In the genomic region with DNA sequence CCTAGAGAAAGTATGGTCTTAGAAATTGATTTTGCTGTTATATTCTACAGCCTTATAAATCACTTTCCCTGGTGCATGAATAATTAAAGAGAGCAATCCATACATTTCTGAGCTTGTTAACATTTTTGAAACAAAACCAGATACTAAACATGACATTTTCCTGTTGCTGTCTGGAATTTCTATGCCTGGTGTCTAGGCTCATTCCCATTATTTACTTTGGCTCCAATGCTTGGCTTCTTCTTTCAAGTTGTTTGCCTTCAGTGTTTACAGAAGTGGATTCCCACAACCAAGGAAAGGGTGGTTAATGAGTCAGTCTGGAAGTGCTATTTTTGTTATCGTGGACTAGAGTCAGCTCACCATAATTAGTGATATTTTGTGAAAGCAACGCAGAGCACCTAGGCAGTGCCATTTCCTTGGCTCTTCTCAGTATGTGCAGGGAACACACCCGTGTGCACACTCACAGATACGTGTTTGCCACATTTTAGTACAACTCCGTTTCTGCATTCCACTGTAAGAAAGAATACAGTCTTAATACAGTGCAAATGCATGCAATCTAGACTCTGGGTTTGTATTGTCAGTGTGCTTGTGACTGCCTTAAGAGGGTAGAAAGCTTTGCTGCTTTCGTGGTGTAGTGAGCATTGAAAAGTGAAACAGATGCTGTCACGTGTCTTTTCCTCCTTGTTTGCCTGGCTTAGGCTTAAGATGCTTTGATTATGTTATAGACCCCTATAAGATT, we compare ENCODE assay signal across 1 cellular context.
TF ChIP-seq lines count a peak whose summit lies in the region.

No MANE protein-coding gene starts in this region.

TF ChIP-seq in HepG2, 621 proteins besides CTCF, POLR2A, EP300 and RAD21 (continued from another document and continues in another):
- TF ChIP-seq, protein P1, sequence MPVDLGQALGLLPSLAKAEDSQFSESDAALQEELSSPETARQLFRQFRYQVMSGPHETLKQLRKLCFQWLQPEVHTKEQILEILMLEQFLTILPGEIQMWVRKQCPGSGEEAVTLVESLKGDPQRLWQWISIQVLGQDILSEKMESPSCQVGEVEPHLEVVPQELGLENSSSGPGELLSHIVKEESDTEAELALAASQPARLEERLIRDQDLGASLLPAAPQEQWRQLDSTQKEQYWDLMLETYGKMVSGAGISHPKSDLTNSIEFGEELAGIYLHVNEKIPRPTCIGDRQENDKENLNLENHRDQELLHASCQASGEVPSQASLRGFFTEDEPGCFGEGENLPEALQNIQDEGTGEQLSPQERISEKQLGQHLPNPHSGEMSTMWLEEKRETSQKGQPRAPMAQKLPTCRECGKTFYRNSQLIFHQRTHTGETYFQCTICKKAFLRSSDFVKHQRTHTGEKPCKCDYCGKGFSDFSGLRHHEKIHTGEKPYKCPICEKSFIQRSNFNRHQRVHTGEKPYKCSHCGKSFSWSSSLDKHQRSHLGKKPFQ (CRISPR knock-in tag; IDR thresholded peaks at IDR 0.05; ENCODE audit: insufficient replicate concordance), result peak; percentile 65
- TF ChIP-seq HDAC2 (CRISPR knock-in tag; IDR thresholded peaks at IDR 0.05) (no peak), ZNF598 (CRISPR knock-in tag; IDR thresholded peaks at IDR 0.05; ENCODE audit: borderline replicate concordance) (no peak), MATR3 (CRISPR knock-in tag; IDR thresholded peaks at IDR 0.05) (no peak), KLF16 (CRISPR knock-in tag; IDR thresholded peaks at IDR 0.05) (0 out of 4 replicates have a peak, but pooled peaks of 1 of the 2 experiments have one; percentile 32), SMARCE1 (IDR thresholded peaks at IDR 0.05; ENCODE audit: borderline replicate concordance) (no peak), TCF7 (IDR thresholded peaks at IDR 0.05; ENCODE audit: low read depth) (peak; percentile 83), KDM5A (IDR thresholded peaks at IDR 0.05; ENCODE audit: borderline replicate concordance, low read length) (no peak), KLF15 (CRISPR knock-in tag; IDR thresholded peaks at IDR 0.05; ENCODE audit: borderline replicate concordance) (no peak), BORCS8-MEF2B (CRISPR knock-in tag; IDR thresholded peaks at IDR 0.05) (no peak), PAX8 (CRISPR knock-in tag; IDR thresholded peaks at IDR 0.05; ENCODE audit: borderline replicate concordance) (no peak), RCOR2 (CRISPR knock-in tag; IDR thresholded peaks at IDR 0.05) (no peak), ZBTB1 (CRISPR knock-in tag; IDR thresholded peaks at IDR 0.05; ENCODE audit: borderline replicate concordance) (no peak), KLF12 (CRISPR knock-in tag; IDR thresholded peaks at IDR 0.05; ENCODE audit: borderline replicate concordance) (no peak), FOXK2 (IDR thresholded peaks at IDR 0.05) (no peak), ZNF205 (CRISPR knock-in tag; IDR thresholded peaks at IDR 0.05) (no peak), TOPORS (CRISPR knock-in tag; IDR thresholded peaks at IDR 0.05) (no peak), ZNF557 (CRISPR knock-in tag; IDR thresholded peaks at IDR 0.05) (no peak), PHF21A (CRISPR knock-in tag; IDR thresholded peaks at IDR 0.05) (no peak), ZSCAN21 (CRISPR knock-in tag; IDR thresholded peaks at IDR 0.05; ENCODE audit: borderline replicate concordance) (no peak), RFX1 (IDR thresholded peaks at IDR 0.05) (no peak), ARHGAP35 (CRISPR knock-in tag; IDR thresholded peaks at IDR 0.05; ENCODE audit: borderline replicate concordance) (no peak), NFIC (IDR thresholded peaks at IDR 0.05; ENCODE audit: low read length) (peak; percentile 73; the same call in 1 of the 2 replicates), ZNF333 (CRISPR knock-in tag; IDR thresholded peaks at IDR 0.05; ENCODE audit: borderline replicate concordance) (no peak), MBD4 (IDR thresholded peaks at IDR 0.05; ENCODE audit: borderline replicate concordance, low read length) (peak; percentile 75; the same call in 1 of the 2 replicates), ZNF431 (CRISPR knock-in tag; IDR thresholded peaks at IDR 0.05; ENCODE audit: borderline replicate concordance, low read depth) (no peak), HMG20A (CRISPR knock-in tag; IDR thresholded peaks at IDR 0.05; ENCODE audit: borderline replicate concordance) (peak; percentile 87), HMG20B (CRISPR knock-in tag; conservative IDR thresholded peaks at IDR 0.05) (no peak), MAFF (IDR thresholded peaks at IDR 0.05; ENCODE audit: low read depth, low read length) (no peak), ZNF737 (CRISPR knock-in tag; IDR thresholded peaks at IDR 0.05; ENCODE audit: borderline replicate concordance) (no peak), ZNF777 (CRISPR knock-in tag; IDR thresholded peaks at IDR 0.05) (no peak), CENPX (CRISPR knock-in tag; IDR thresholded peaks at IDR 0.05) (no peak), ARNT2 (CRISPR knock-in tag; IDR thresholded peaks at IDR 0.05; ENCODE audit: low read depth) (no peak)
- TF ChIP-seq, protein P2, sequence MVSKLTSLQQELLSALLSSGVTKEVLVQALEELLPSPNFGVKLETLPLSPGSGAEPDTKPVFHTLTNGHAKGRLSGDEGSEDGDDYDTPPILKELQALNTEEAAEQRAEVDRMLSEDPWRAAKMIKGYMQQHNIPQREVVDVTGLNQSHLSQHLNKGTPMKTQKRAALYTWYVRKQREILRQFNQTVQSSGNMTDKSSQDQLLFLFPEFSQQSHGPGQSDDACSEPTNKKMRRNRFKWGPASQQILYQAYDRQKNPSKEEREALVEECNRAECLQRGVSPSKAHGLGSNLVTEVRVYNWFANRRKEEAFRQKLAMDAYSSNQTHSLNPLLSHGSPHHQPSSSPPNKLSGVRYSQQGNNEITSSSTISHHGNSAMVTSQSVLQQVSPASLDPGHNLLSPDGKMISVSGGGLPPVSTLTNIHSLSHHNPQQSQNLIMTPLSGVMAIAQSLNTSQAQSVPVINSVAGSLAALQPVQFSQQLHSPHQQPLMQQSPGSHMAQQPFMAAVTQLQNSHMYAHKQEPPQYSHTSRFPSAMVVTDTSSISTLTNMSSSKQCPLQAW (CRISPR knock-in tag; IDR thresholded peaks at IDR 0.05), result no peak
- TF ChIP-seq, protein P3, sequence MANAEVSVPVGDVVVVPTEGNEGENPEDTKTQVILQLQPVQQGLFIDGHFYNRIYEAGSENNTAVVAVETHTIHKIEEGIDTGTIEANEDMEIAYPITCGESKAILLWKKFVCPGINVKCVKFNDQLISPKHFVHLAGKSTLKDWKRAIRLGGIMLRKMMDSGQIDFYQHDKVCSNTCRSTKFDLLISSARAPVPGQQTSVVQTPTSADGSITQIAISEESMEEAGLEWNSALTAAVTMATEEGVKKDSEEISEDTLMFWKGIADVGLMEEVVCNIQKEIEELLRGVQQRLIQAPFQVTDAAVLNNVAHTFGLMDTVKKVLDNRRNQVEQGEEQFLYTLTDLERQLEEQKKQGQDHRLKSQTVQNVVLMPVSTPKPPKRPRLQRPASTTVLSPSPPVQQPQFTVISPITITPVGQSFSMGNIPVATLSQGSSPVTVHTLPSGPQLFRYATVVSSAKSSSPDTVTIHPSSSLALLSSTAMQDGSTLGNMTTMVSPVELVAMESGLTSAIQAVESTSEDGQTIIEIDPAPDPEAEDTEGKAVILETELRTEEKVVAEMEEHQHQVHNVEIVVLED (CRISPR knock-in tag; IDR thresholded peaks at IDR 0.05; ENCODE audit: borderline replicate concordance), result no peak
- TF ChIP-seq, protein P4, sequence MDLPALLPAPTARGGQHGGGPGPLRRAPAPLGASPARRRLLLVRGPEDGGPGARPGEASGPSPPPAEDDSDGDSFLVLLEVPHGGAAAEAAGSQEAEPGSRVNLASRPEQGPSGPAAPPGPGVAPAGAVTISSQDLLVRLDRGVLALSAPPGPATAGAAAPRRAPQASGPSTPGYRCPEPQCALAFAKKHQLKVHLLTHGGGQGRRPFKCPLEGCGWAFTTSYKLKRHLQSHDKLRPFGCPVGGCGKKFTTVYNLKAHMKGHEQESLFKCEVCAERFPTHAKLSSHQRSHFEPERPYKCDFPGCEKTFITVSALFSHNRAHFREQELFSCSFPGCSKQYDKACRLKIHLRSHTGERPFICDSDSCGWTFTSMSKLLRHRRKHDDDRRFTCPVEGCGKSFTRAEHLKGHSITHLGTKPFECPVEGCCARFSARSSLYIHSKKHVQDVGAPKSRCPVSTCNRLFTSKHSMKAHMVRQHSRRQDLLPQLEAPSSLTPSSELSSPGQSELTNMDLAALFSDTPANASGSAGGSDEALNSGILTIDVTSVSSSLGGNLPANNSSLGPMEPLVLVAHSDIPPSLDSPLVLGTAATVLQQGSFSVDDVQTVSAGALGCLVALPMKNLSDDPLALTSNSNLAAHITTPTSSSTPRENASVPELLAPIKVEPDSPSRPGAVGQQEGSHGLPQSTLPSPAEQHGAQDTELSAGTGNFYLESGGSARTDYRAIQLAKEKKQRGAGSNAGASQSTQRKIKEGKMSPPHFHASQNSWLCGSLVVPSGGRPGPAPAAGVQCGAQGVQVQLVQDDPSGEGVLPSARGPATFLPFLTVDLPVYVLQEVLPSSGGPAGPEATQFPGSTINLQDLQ (CRISPR knock-in tag; IDR thresholded peaks at IDR 0.05), result no peak
- TF ChIP-seq, protein P5, sequence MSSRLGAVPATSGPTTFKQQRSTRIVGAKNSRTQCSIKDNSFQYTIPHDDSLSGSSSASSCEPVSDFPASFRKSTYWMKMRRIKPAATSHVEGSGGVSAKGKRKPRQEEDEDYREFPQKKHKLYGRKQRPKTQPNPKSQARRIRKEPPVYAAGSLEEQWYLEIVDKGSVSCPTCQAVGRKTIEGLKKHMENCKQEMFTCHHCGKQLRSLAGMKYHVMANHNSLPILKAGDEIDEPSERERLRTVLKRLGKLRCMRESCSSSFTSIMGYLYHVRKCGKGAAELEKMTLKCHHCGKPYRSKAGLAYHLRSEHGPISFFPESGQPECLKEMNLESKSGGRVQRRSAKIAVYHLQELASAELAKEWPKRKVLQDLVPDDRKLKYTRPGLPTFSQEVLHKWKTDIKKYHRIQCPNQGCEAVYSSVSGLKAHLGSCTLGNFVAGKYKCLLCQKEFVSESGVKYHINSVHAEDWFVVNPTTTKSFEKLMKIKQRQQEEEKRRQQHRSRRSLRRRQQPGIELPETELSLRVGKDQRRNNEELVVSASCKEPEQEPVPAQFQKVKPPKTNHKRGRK (CRISPR knock-in tag; IDR thresholded peaks at IDR 0.05), result no peak
- TF ChIP-seq, protein P6, sequence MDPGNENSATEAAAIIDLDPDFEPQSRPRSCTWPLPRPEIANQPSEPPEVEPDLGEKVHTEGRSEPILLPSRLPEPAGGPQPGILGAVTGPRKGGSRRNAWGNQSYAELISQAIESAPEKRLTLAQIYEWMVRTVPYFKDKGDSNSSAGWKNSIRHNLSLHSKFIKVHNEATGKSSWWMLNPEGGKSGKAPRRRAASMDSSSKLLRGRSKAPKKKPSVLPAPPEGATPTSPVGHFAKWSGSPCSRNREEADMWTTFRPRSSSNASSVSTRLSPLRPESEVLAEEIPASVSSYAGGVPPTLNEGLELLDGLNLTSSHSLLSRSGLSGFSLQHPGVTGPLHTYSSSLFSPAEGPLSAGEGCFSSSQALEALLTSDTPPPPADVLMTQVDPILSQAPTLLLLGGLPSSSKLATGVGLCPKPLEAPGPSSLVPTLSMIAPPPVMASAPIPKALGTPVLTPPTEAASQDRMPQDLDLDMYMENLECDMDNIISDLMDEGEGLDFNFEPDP (CRISPR knock-in tag; conservative IDR thresholded peaks at IDR 0.05), result no peak
- TF ChIP-seq, protein P7, sequence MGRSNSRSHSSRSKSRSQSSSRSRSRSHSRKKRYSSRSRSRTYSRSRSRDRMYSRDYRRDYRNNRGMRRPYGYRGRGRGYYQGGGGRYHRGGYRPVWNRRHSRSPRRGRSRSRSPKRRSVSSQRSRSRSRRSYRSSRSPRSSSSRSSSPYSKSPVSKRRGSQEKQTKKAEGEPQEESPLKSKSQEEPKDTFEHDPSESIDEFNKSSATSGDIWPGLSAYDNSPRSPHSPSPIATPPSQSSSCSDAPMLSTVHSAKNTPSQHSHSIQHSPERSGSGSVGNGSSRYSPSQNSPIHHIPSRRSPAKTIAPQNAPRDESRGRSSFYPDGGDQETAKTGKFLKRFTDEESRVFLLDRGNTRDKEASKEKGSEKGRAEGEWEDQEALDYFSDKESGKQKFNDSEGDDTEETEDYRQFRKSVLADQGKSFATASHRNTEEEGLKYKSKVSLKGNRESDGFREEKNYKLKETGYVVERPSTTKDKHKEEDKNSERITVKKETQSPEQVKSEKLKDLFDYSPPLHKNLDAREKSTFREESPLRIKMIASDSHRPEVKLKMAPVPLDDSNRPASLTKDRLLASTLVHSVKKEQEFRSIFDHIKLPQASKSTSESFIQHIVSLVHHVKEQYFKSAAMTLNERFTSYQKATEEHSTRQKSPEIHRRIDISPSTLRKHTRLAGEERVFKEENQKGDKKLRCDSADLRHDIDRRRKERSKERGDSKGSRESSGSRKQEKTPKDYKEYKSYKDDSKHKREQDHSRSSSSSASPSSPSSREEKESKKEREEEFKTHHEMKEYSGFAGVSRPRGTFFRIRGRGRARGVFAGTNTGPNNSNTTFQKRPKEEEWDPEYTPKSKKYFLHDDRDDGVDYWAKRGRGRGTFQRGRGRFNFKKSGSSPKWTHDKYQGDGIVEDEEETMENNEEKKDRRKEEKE (IDR thresholded peaks at IDR 0.05), result no peak
- TF ChIP-seq, protein P8, sequence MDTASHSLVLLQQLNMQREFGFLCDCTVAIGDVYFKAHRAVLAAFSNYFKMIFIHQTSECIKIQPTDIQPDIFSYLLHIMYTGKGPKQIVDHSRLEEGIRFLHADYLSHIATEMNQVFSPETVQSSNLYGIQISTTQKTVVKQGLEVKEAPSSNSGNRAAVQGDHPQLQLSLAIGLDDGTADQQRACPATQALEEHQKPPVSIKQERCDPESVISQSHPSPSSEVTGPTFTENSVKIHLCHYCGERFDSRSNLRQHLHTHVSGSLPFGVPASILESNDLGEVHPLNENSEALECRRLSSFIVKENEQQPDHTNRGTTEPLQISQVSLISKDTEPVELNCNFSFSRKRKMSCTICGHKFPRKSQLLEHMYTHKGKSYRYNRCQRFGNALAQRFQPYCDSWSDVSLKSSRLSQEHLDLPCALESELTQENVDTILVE (CRISPR knock-in tag; IDR thresholded peaks at IDR 0.05), result no peak
- TF ChIP-seq, protein P9, sequence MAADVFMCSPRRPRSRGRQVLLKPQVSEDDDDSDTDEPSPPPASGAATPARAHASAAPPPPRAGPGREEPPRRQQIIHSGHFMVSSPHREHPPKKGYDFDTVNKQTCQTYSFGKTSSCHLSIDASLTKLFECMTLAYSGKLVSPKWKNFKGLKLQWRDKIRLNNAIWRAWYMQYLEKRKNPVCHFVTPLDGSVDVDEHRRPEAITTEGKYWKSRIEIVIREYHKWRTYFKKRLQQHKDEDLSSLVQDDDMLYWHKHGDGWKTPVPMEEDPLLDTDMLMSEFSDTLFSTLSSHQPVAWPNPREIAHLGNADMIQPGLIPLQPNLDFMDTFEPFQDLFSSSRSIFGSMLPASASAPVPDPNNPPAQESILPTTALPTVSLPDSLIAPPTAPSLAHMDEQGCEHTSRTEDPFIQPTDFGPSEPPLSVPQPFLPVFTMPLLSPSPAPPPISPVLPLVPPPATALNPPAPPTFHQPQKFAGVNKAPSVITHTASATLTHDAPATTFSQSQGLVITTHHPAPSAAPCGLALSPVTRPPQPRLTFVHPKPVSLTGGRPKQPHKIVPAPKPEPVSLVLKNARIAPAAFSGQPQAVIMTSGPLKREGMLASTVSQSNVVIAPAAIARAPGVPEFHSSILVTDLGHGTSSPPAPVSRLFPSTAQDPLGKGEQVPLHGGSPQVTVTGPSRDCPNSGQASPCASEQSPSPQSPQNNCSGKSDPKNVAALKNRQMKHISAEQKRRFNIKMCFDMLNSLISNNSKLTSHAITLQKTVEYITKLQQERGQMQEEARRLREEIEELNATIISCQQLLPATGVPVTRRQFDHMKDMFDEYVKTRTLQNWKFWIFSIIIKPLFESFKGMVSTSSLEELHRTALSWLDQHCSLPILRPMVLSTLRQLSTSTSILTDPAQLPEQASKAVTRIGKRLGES (CRISPR knock-in tag; IDR thresholded peaks at IDR 0.05; ENCODE audit: borderline replicate concordance), result no peak
